20 cellular contexts compared by ENCODE assay signal in genomic region chr16:30644334-30644830, GRCh38.
"Had no signal": no experiment of that assay in that cellular context is flagged by ENCODE, and none has a peak within 500 bp of the region (broad histone marks: within the 10 kb centered on the region; RNA-seq: fewer than 3 reads in every experiment).

No MANE protein-coding gene starts in this region.

- H3K9me3 ChIP-seq: lower lobe of right lung, mucosa of descending colon, pancreas, psoas muscle, right atrium auricular region, tibial artery had no signal

- H3K4me3 ChIP-seq: cardiac muscle cell, lower lobe of right lung, mucosa of descending colon, pancreas, psoas muscle, right atrium auricular region, tibial artery had no signal

- DNase-seq: activated CD4-positive, alpha-beta T cell treated with anti-CD3 and anti-CD28 coated beads, Interleukin-2, amount 10 ng/mL, durations not matched to agents 7 days and 5 days; activated CD4-positive, CD25-positive, alpha-beta regulatory T cell treated with anti-CD3 and anti-CD28 coated beads, Interleukin-2, amount 50 U/mL, for 72 hours; activated CD8-positive, alpha-beta T cell treated with anti-CD3 and anti-CD28 coated beads, Interleukin-2, amount 10 ng/mL, durations not matched to agents 7 days and 5 days; activated gamma-delta T cell; activated naive CD4-positive, alpha-beta T cell treated with anti-CD3 and anti-CD28 coated beads, Interleukin-2, amount 50 U/mL, for 16 hours; activated naive CD8-positive, alpha-beta T cell treated with anti-CD3 and anti-CD28 coated beads, Interleukin-2, amount 50 U/mL, for 24 hours; effector memory CD8-positive, alpha-beta T cell; foreskin melanocyte; kidney; lower lobe of right lung; mesendoderm; nephron progenitor cell; psoas muscle; stimulated activated naive CD8-positive, alpha-beta T cell treated with anti-CD3 and anti-CD28 coated beads, Interleukin-15, amount 100 ng/mL, for 72 hours; tibial artery; WERI-Rb-1 had no signal

- H3K27ac ChIP-seq: cardiac muscle cell, lower lobe of right lung, pancreas, psoas muscle, right atrium auricular region, tibial artery, WERI-Rb-1 had no signal

- H3K36me3 ChIP-seq: cardiac muscle cell, lower lobe of right lung, pancreas, right atrium auricular region, tibial artery, WERI-Rb-1 had no signal

- H3K4me1 ChIP-seq: pancreas, psoas muscle, right atrium auricular region had no signal
